ENCODE assay signal across 13 cellular contexts in genomic region chr9:123678878-123679329, GRCh38.
DNase-seq lines count a peak whose midpoint lies in the region; ATAC-seq, FAIRE-seq and TF ChIP-seq lines count a peak whose summit lies in the region.
"Had no signal": no experiment of that assay in that cellular context is flagged by ENCODE, and none has a peak within 500 bp of the region (broad histone marks: within the 10 kb centered on the region; RNA-seq: fewer than 3 reads in every experiment).

No MANE protein-coding gene starts in this region.

- intact Hi-C loops in IMR-90 (cut with micrococcal nuclease): loop anchor here (5.0 kb wide), 1 partner anchor 248 kb away; no protein-coding TSS in a partner anchor
- intact Hi-C loops in activated B cell treated with CpG ODN at 0.5 μM for 24 hours (cut with micrococcal nuclease): loop anchor here (2.0 kb wide), 1 partner anchor 18 kb away; no protein-coding TSS in a partner anchor
- intact Hi-C loops in adrenal gland (cut with DNase I): no loop called here

- peaks cover 13% of the 10 kb centered on the region; the same call in 1 of the 2 replicates for H3K9me1 ChIP-seq in IMR-90 (ENCODE audit: insufficient read depth, low read length)

- peaks cover 0 to 63% (median 40%) of the 10 kb centered on the region in 11 experiments; a peak in 20 of 22 replicates for H3K36me3 ChIP-seq in BLaER1 treated with 17β-estradiol and CSF1 and Interleukin-3, amounts not matched to agents 10 nM and 100 nM
- H3K36me3 ChIP-seq in IMR-90 (ENCODE audit: control insufficient read depth, insufficient read depth, low read length) (no peaks in the 10 kb centered on the region), adrenal gland (replicated peaks in 1 of 2) (no peaks in the 10 kb centered on the region)

- peak overlapping the region in 7 of 10 experiments; percentile 21 to 34 (median 28); a peak in 8 of 20 replicates for H3K4me3 ChIP-seq in BLaER1 treated with 17β-estradiol and CSF1 and Interleukin-3, amounts not matched to agents 10 nM and 100 nM
- H3K4me3 ChIP-seq in IMR-90 (ENCODE audit: insufficient read depth, low read depth, low read length) (no peak overlapping the region), adrenal gland (no peak overlapping the region)

- no peaks in the 10 kb centered on the region for H3K27me3 ChIP-seq in BLaER1 treated with 17β-estradiol and CSF1 and Interleukin-3, amounts not matched to agents 10 nM and 100 nM
- H3K27me3 ChIP-seq in IMR-90 (ENCODE audit: control insufficient read depth, insufficient read depth, low read length): no peaks in the 10 kb centered on the region
- no peaks in the 10 kb centered on the region for H3K27me3 ChIP-seq in adrenal gland
- H3K27me3 ChIP-seq: foreskin keratinocyte had no signal

- peaks cover 13 to 36% (median 23%) of the 10 kb centered on the region in 11 experiments; a peak in 21 of 22 replicates for H3K9me3 ChIP-seq in BLaER1 treated with 17β-estradiol and CSF1 and Interleukin-3, amounts not matched to agents 10 nM and 100 nM (replicated peaks in 1 of 11)
- H3K9me3 ChIP-seq in IMR-90 (ENCODE audit: control insufficient read depth, insufficient read depth, low read length) (peaks cover under 1% of the 10 kb centered on the region; the same call in 1 of the 2 replicates), adrenal gland (replicated peaks in 1 of 3) (no peaks in the 10 kb centered on the region)

- H3K9me3 Mint-ChIP-seq in activated B cell treated with CpG ODN at 0.5 μM for 24 hours (peaks cover 2% of the 10 kb centered on the region), naive B cell (peaks cover 0 to 4% (median 1%) of the 10 kb centered on the region in 7 donors)

- H3K36me3 Mint-ChIP-seq in activated B cell treated with CpG ODN at 0.5 μM for 24 hours (ENCODE audit: low read depth) (peaks cover 10% of the 10 kb centered on the region), naive B cell (peaks cover 4 to 22% of the 10 kb centered on the region in 2 donors)

- H3K23ac ChIP-seq in IMR-90 (ENCODE audit: low read depth, low read length): no peak overlapping the region

- H3K27ac Mint-ChIP-seq in activated B cell treated with CpG ODN at 0.5 μM for 24 hours (peak overlapping the region; percentile 83), naive B cell (peak overlapping the region in 4 of 6 donors; percentile 66 to 89 (median 76))

- H3K56ac ChIP-seq in IMR-90 (ENCODE audit: extremely low read depth, insufficient read depth, low read length): no peak overlapping the region

- no peak overlapping the region for H4K8ac ChIP-seq in IMR-90 (ENCODE audit: low read depth in 2 of 2, low read length in 2 of 2)

- TF ChIP-seq RAD21 in IMR-90 (IDR thresholded peaks at IDR 0.05; ENCODE audit: low read length): no peak

- H2BK15ac ChIP-seq in IMR-90 (ENCODE audit: low read depth, low read length): no peak overlapping the region

- CTCF ChIA-PET in IMR-90 (lab: Yijun Ruan, JAX): no interaction called here
- CTCF ChIA-PET in activated B cell treated with CpG ODN at 0.5 μM for 24 hours (lab: Charles Lee): no interaction called here

- H4K91ac ChIP-seq in IMR-90 (ENCODE audit: insufficient read depth, low read depth, low read length): no peak overlapping the region

- WGBS in IMR-90 (ENCODE audit: extremely low coverage in 2 of 2, insufficient read length in 1 of 2), 2 experiments: no CpG with 5 or more reads among the region's 5 CpGs
- WGBS in adrenal gland, 4 donors: 66 to 79% (median 72%) methylated on average over 5 of the region's 5 CpGs

- POLR2A ChIA-PET in IMR-90 (lab: Charles Lee; ENCODE audit: unreplicated experiment) (no interaction called here), activated B cell treated with CpG ODN at 0.5 μM for 24 hours (lab: Charles Lee) (no interaction called here)

- no peaks in the 10 kb centered on the region; a peak in 3 of 4 replicates for H3K79me1 ChIP-seq in IMR-90 (ENCODE audit: low read depth in 1 of 2, low read length in 2 of 2)

- no peak for FAIRE-seq in RCC 7860 (lab: Jason Lieb, UNC)

- no peak for TF ChIP-seq POLR2A in IMR-90 (IDR thresholded peaks at IDR 0.05; ENCODE audit: low read depth, low read length)
- TF ChIP-seq POLR2A in adrenal gland (IDR thresholded peaks at IDR 0.05): no peak

- H3K4me1 Mint-ChIP-seq in activated B cell treated with CpG ODN at 0.5 μM for 24 hours: peaks cover 38% of the 10 kb centered on the region
- peaks cover 31 to 53% (median 45%) of the 10 kb centered on the region in 3 donors for H3K4me1 Mint-ChIP-seq in naive B cell

- no peak overlapping the region for H2AK9ac ChIP-seq in IMR-90 (replicated peaks; ENCODE audit: low read depth, low read length, poor library complexity)

- H3K14ac ChIP-seq in IMR-90 (replicated peaks; ENCODE audit: low read depth, low read length): 0 out of 2 replicates have a peak overlapping the region, but pooled peaks have one; percentile 34

- DNase-seq in IMR-90 (peak; percentile 63), activated B cell treated with CpG ODN at 0.5 μM for 24 hours (no peak), naive B cell (no peak), RCC 7860 (ENCODE audit: low spot score) (no peak), amygdala (lab: John Stamatoyannopoulos, UW) (no peak), adrenal gland (no peak)
- DNase-seq: activated CD8-positive, alpha-beta memory T cell treated with anti-CD3 and anti-CD28 coated beads, Interleukin-2, amount 50 U/mL, for 48 hours; foreskin keratinocyte; NCI-H446; Right ventricle myocardium superior had no signal

- in situ Hi-C loops in IMR-90 (cut with MboI; ENCODE audit: low sequenced_read_pairs): no loop called here

- H3K27me3 Mint-ChIP-seq in activated B cell treated with CpG ODN at 0.5 μM for 24 hours (no peaks in the 10 kb centered on the region), naive B cell (no peaks in the 10 kb centered on the region)
- H3K27me3 Mint-ChIP-seq: CD8-positive, alpha-beta memory T cell had no signal

- H4K5ac ChIP-seq in IMR-90 (ENCODE audit: low read depth, low read length): no peak overlapping the region

- H3K4ac ChIP-seq in IMR-90 (ENCODE audit: low read depth, low read length): no peak overlapping the region

- peaks cover 0 to 68% (median 0%) of the 10 kb centered on the region in 11 experiments; a peak in 6 of 22 replicates for H4K20me1 ChIP-seq in BLaER1 treated with 17β-estradiol and CSF1 and Interleukin-3, amounts not matched to agents 10 nM and 100 nM
- H4K20me1 ChIP-seq in IMR-90 (ENCODE audit: insufficient read depth, low read length): peaks cover 26% of the 10 kb centered on the region; the same call in 1 of the 2 replicates

- H3K9ac ChIP-seq in BLaER1 treated with 17β-estradiol and CSF1 and Interleukin-3, amounts not matched to agents 10 nM and 100 nM: peak overlapping the region; percentile 42 to 76 (median 71)
- no peak overlapping the region for H3K9ac ChIP-seq in IMR-90 (ENCODE audit: low read depth, low read length)

- H3K27ac ChIP-seq in BLaER1 treated with 17β-estradiol and CSF1 and Interleukin-3, amounts not matched to agents 10 nM and 100 nM: peak overlapping the region; percentile 38 to 88 (median 80); a peak in 21 of 22 replicates
- H3K27ac ChIP-seq in IMR-90 (ENCODE audit: insufficient read depth, low read length) (no peak overlapping the region), adrenal gland (no peak overlapping the region)
- H3K27ac ChIP-seq: foreskin keratinocyte had no signal

- H3K4me2 ChIP-seq in BLaER1 treated with 17β-estradiol and CSF1 and Interleukin-3, amounts not matched to agents 10 nM and 100 nM: peak overlapping the region; percentile 67 to 92 (median 89)
- H3K4me2 ChIP-seq in IMR-90 (ENCODE audit: low read depth, low read length): peak overlapping the region; percentile 14; the same call in 1 of the 2 replicates

- H2BK5ac ChIP-seq in IMR-90 (ENCODE audit: low read depth, low read length, poor library complexity, severe bottlenecking): no peak overlapping the region

- peak overlapping the region; percentile 3 for H2AFZ ChIP-seq in IMR-90 (replicated peaks; ENCODE audit: low read length, poor library complexity)

- TF ChIP-seq CTCF in IMR-90 (conservative IDR thresholded peaks at IDR 0.05; ENCODE audit: low read depth, low read length) (no peak), activated B cell treated with CpG ODN at 0.5 μM for 24 hours (IDR thresholded peaks at IDR 0.05) (no peak), adrenal gland (IDR thresholded peaks at IDR 0.05) (no peak)

- H3K4me1 ChIP-seq in BLaER1 treated with 17β-estradiol and CSF1 and Interleukin-3, amounts not matched to agents 10 nM and 100 nM: peaks cover 43 to 55% (median 50%) of the 10 kb centered on the region in 10 experiments
- peaks cover 13% of the 10 kb centered on the region; the same call in 1 of the 2 replicates for H3K4me1 ChIP-seq in IMR-90 (ENCODE audit: control insufficient read depth, insufficient read depth, low read length)
- H3K4me1 ChIP-seq in adrenal gland (replicated peaks in 1 of 2): no peaks in the 10 kb centered on the region
- H3K4me1 ChIP-seq: foreskin keratinocyte had no signal

- H3K4me3 Mint-ChIP-seq in activated B cell treated with CpG ODN at 0.5 μM for 24 hours (peak overlapping the region; percentile 58), naive B cell (peak overlapping the region in 4 of 8 donors; percentile 71 to 87 (median 74))

- no peak overlapping the region for H2BK20ac ChIP-seq in IMR-90 (ENCODE audit: low read depth, low read length)

- ATAC-seq in IMR-90 (ENCODE audit: low read depth): peak; percentile 86
- ATAC-seq in activated B cell treated with CpG ODN at 0.5 μM for 24 hours (ENCODE audit: low read depth): no peak
- no peak for ATAC-seq in naive B cell (ENCODE audit: low read depth in 2 of 2)
- ATAC-seq in HG02588 (IDR thresholded peaks at IDR 0.05; ENCODE audit: unreplicated experiment): no peak
- ATAC-seq: foreskin keratinocyte had no signal

- peak overlapping the region; percentile 25; the same call in 1 of the 2 replicates for H2AK5ac ChIP-seq in IMR-90 (ENCODE audit: low read depth, low read length)

- dilution Hi-C loops in IMR-90 (cut with HindIII; ENCODE audit: low sequenced_read_pairs, unreplicated experiment): no loop called here

- H3K18ac ChIP-seq in IMR-90 (ENCODE audit: low read depth, low read length): no peak overlapping the region

- no TSS peak for BruUV-seq in IMR-90 (replicated peaks; lab: Mats Ljungman, UMichigan)

- no peak overlapping the region for H2BK120ac ChIP-seq in IMR-90 (ENCODE audit: low read depth, low read length)

TF ChIP-seq in IMR-90, 13 proteins besides CTCF, POLR2A, EP300 and RAD21 (continues in another document):
- no peak for TF ChIP-seq BHLHE40 (IDR thresholded peaks at IDR 0.05; ENCODE audit: low read depth, low read length)
- TF ChIP-seq ELK1 (IDR thresholded peaks at IDR 0.05; ENCODE audit: borderline replicate concordance, low read depth, low read length): no peak
- no peak for TF ChIP-seq MXI1 (IDR thresholded peaks at IDR 0.05; ENCODE audit: borderline replicate concordance, low read depth, low read length)

Comparison
In these comparisons a context has a peak if more than half of its experiments do, and no peak if none do; other contexts are left out.
1. H3K27ac ChIP-seq: peak in BLaER1 treated with 17β-estradiol and CSF1 and Interleukin-3, amounts not matched to agents 10 nM and 100 nM (11 of 11); none in IMR-90 (single experiment) and adrenal gland (0 of 5).
2. H3K4me3 ChIP-seq: peak in BLaER1 treated with 17β-estradiol and CSF1 and Interleukin-3, amounts not matched to agents 10 nM and 100 nM (7 of 10); none in IMR-90 (single experiment) and adrenal gland (0 of 4).
3. intact Hi-C loops: an anchor here in IMR-90 (5.0 kb wide) and activated B cell treated with CpG ODN at 0.5 μM for 24 hours (2.0 kb wide); none called in adrenal gland.